33 cellular contexts compared by ENCODE assay signal in the genomic region with DNA sequence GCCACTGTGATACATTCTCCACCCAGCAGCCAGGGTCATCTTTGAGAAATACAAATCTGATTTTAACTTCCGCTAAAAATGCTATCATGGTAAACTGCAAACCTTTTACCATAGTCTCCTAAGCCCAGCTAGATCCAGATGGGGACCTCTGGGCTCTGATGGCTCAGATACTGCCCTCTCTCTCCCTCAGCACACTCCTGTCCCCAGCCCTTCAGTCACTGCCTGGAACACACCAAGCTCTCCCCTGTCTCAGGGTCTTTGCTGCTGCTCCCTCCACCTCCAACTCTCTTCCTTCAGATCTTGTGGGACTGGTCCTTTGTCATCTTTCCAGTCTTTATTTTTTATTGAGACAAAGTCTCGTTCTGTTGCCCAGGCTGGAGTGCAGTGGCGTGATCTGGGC.
"Had no signal": no experiment of that assay in that cellular context is flagged by ENCODE, and none has a peak within 500 bp of the region (broad histone marks: within the 10 kb centered on the region; RNA-seq: fewer than 3 reads in every experiment).

No MANE protein-coding gene starts in this region.

- H3K4me1 ChIP-seq: Peyer's patch had no signal

- H3K27me3 ChIP-seq: brain microvascular endothelial cell, cardiac muscle cell, Peyer's patch had no signal

- ATAC-seq: activated CD8-positive, alpha-beta T cell treated with anti-CD3 and anti-CD28 coated beads for 36 hours; activated T-cell treated with anti-CD3 and anti-CD28 coated beads, Interleukin-2, amount 50 U/mL, for 72 hours; activated T-helper 17 cell treated with anti-CD3 and anti-CD28 coated beads, Interleukin-2, amount 50 U/mL, for 72 hours; PC-3; Right ventricle myocardium inferior had no signal

- H3K4me3 ChIP-seq: cardiac muscle cell, Peyer's patch had no signal

- H3K27ac ChIP-seq: brain microvascular endothelial cell, cardiac muscle cell, Peyer's patch, RWPE1, WERI-Rb-1 had no signal

- H3K36me3 ChIP-seq: brain microvascular endothelial cell, cardiac muscle cell, Peyer's patch, WERI-Rb-1 had no signal

- DNase-seq: activated CD4-positive, alpha-beta T cell treated with anti-CD3 and anti-CD28 coated beads, Interleukin-2, amount 10 ng/mL, durations not matched to agents 24 days and 14 days; activated CD4-positive, alpha-beta T cell treated with anti-CD3 and anti-CD28 coated beads, Interleukin-2, amount 50 U/mL, for 4 hours; activated CD8-positive, alpha-beta T cell treated with anti-CD3 and anti-CD28 coated beads for 36 hours; activated effector memory CD4-positive, alpha-beta T cell treated with anti-CD3 and anti-CD28 coated beads, Interleukin-2, amount 50 U/mL, for 16 hours; activated naive CD4-positive, alpha-beta T cell; activated naive CD4-positive, alpha-beta T cell treated with anti-CD3 and anti-CD28 coated beads, Interleukin-2, amount 50 U/mL, for 16 hours; activated naive CD8-positive, alpha-beta T cell treated with anti-CD3 and anti-CD28 coated beads for 36 hours; activated T-cell treated with anti-CD3 and anti-CD28 coated beads, Interleukin-2, amount 50 U/mL, for 1 hour; activated T-cell treated with anti-CD3 and anti-CD28 coated beads, Interleukin-2, amount 50 U/mL, for 72 hours; amniotic stem cell; aorta; brain microvascular endothelial cell; Karpas-422; NCI-H1105; NCI-H1417 treated with DMSO at 0.1 percent for 48 hours; NCI-H187 treated with DMSO at 0.1 percent for 48 hours; NCI-H2081; NCI-H2171 treated with DMSO at 0.1 percent for 48 hours; NCI-H2227 treated with DMSO at 0.1 percent for 48 hours; NCI-H446 treated with DMSO at 0.1 percent for 48 hours; NCI-H524; NCI-H748 treated with DMSO at 0.1 percent for 48 hours; NK-92 treated with Interleukin-12 subunit alpha and Interleukin-12 subunit beta, amount 100 ng/mL, for 24 hours; PC-3; Peyer's patch; SW 1271; T-helper 1 cell; T1000; WERI-Rb-1 had no signal
